Comparison of ENCODE assay signal across 11 cellular contexts in genomic region chr10:44517635-44518034, GRCh38.
DNase-seq lines count a peak whose midpoint lies in the region; TF ChIP-seq lines count a peak whose summit lies in the region.
"Had no signal": no experiment of that assay in that cellular context is flagged by ENCODE, and none has a peak within 500 bp of the region (broad histone marks: within the 10 kb centered on the region; RNA-seq: fewer than 3 reads in every experiment).

No MANE protein-coding gene starts in this region.

- H3K36me3 Mint-ChIP-seq in activated naive CD4-positive, alpha-beta T cell treated with anti-CD3 and anti-CD28 coated beads, Interleukin-2, amount 10 ng/mL, durations not matched to agents 7 days and 5 days, result no peaks in the 10 kb centered on the region

- H3K9me3 Mint-ChIP-seq in activated naive CD4-positive, alpha-beta T cell treated with anti-CD3 and anti-CD28 coated beads, Interleukin-2, amount 10 ng/mL, durations not matched to agents 7 days and 5 days, result peaks cover 1% of the 10 kb centered on the region

- H3K27ac ChIP-seq in HL-60 (replicated peaks), result no peak overlapping the region
- no peak overlapping the region for H3K27ac ChIP-seq in WERI-Rb-1
- no peak overlapping the region for H3K27ac ChIP-seq in prostate gland
- H3K27ac ChIP-seq: lower lobe of right lung, right lobe of liver had no signal

- intact Hi-C loops in prostate gland (cut with DNase I), result no loop called here

- H3K9me3 ChIP-seq in WERI-Rb-1 (ENCODE audit: severe bottlenecking) (no peaks in the 10 kb centered on the region), prostate gland (no peaks in the 10 kb centered on the region)
- H3K9me3 ChIP-seq: lower lobe of right lung, right lobe of liver had no signal

- no peak for TF ChIP-seq POLR2A in prostate gland (IDR thresholded peaks at IDR 0.05)

- 89% methylated on average over 7 of the region's 7 CpGs for WGBS in prostate gland

- CTCF ChIA-PET in activated naive CD4-positive, alpha-beta T cell treated with anti-CD3 and anti-CD28 coated beads, Interleukin-2, amount 10 ng/mL, durations not matched to agents 7 days and 5 days (lab: Charles Lee), result interaction anchor here (1.4 kb wide), 1 partner anchor 9 kb away, joined by 4 read pairs; no protein-coding TSS in a partner anchor

- H3K27me3 Mint-ChIP-seq in activated naive CD4-positive, alpha-beta T cell treated with anti-CD3 and anti-CD28 coated beads, Interleukin-2, amount 10 ng/mL, durations not matched to agents 7 days and 5 days, result no peaks in the 10 kb centered on the region

- peak; percentile 29 for TF ChIP-seq CTCF in HL-60 (IDR thresholded peaks at IDR 0.05; ENCODE audit: insufficient read depth, low read length)
- peak; percentile 64 for TF ChIP-seq CTCF in WERI-Rb-1 (IDR thresholded peaks at IDR 0.05; ENCODE audit: low read depth, low read length)
- TF ChIP-seq CTCF in retinal pigment epithelial cell (conservative IDR thresholded peaks at IDR 0.05; ENCODE audit: low read depth, low read length), result peak; percentile 19
- TF ChIP-seq CTCF in prostate gland (IDR thresholded peaks at IDR 0.05), result no peak

- H3K4me1 Mint-ChIP-seq in activated naive CD4-positive, alpha-beta T cell treated with anti-CD3 and anti-CD28 coated beads, Interleukin-2, amount 10 ng/mL, durations not matched to agents 7 days and 5 days, result no peaks in the 10 kb centered on the region

- H3K4me1 ChIP-seq in prostate gland (replicated peaks), result no peaks in the 10 kb centered on the region
- H3K4me1 ChIP-seq: lower lobe of right lung, right lobe of liver had no signal

- H3K36me3 ChIP-seq in WERI-Rb-1 (no peaks in the 10 kb centered on the region), prostate gland (no peaks in the 10 kb centered on the region)
- H3K36me3 ChIP-seq: lower lobe of right lung, right lobe of liver had no signal

- peak; percentile 6 for DNase-seq in activated CD4-positive, alpha-beta T cell treated with anti-CD3 and anti-CD28 coated beads for 48 hours
- DNase-seq in activated CD4-positive, alpha-beta T cell treated with anti-CD3 and anti-CD28 coated beads, Interleukin-2, amount 50 U/mL, for 1 hour, result no peak
- no peak for DNase-seq in HL-60 (ENCODE audit: low read depth in 1 of 2, low spot score in 1 of 2)
- DNase-seq in WERI-Rb-1, result peak; percentile 17
- no peak for DNase-seq in retinal pigment epithelial cell (ENCODE audit: low read depth)
- no peak for DNase-seq in GDM1 (lab: John Stamatoyannopoulos, UW)
- no peak for DNase-seq in prostate gland (ENCODE audit: low spot score)
- DNase-seq in activated naive CD4-positive, alpha-beta T cell treated with anti-CD3 and anti-CD28 coated beads, Interleukin-2, amount 10 ng/mL, durations not matched to agents 7 days and 5 days, result no peak
- DNase-seq: lower lobe of right lung; NK-92 treated with Interleukin-12 subunit alpha and Interleukin-12 subunit beta, amount 100 ng/mL, for 24 hours; right lobe of liver had no signal

- H3K27ac Mint-ChIP-seq in activated naive CD4-positive, alpha-beta T cell treated with anti-CD3 and anti-CD28 coated beads, Interleukin-2, amount 10 ng/mL, durations not matched to agents 7 days and 5 days, result no peak overlapping the region

- H3K4me3 ChIP-seq in HL-60 (replicated peaks; ENCODE audit: insufficient read depth, low read length) (no peak overlapping the region), WERI-Rb-1 (ENCODE audit: low read depth, low read length) (no peak overlapping the region), retinal pigment epithelial cell (ENCODE audit: low read length) (no peak overlapping the region), prostate gland (no peak overlapping the region)
- H3K4me3 ChIP-seq: lower lobe of right lung, right lobe of liver had no signal

- no peaks in the 10 kb centered on the region for H3K27me3 ChIP-seq in HL-60 (ENCODE audit: insufficient read depth, poor library complexity, severe bottlenecking)
- peaks cover 73% of the 10 kb centered on the region for H3K27me3 ChIP-seq in WERI-Rb-1 (ENCODE audit: insufficient read depth, low read depth, severe bottlenecking)
- no peaks in the 10 kb centered on the region for H3K27me3 ChIP-seq in prostate gland (replicated peaks; ENCODE audit: insufficient read depth)
- H3K27me3 ChIP-seq: right lobe of liver had no signal

- no peak overlapping the region for H3K4me3 Mint-ChIP-seq in activated naive CD4-positive, alpha-beta T cell treated with anti-CD3 and anti-CD28 coated beads, Interleukin-2, amount 10 ng/mL, durations not matched to agents 7 days and 5 days

Comparison
In these comparisons a context has a peak if more than half of its experiments do, and no peak if none do; other contexts are left out.
1. DNase-seq: peak in activated CD4-positive, alpha-beta T cell treated with anti-CD3 and anti-CD28 coated beads for 48 hours (single experiment) and WERI-Rb-1 (single experiment); none in activated CD4-positive, alpha-beta T cell treated with anti-CD3 and anti-CD28 coated beads, Interleukin-2, amount 50 U/mL, for 1 hour (single experiment), HL-60 (0 of 2), retinal pigment epithelial cell (single experiment), GDM1 (single experiment), prostate gland (single experiment) and activated naive CD4-positive, alpha-beta T cell treated with anti-CD3 and anti-CD28 coated beads, Interleukin-2, amount 10 ng/mL, durations not matched to agents 7 days and 5 days (single experiment).
2. CTCF ChIP-seq: peak in HL-60 (single experiment), WERI-Rb-1 (single experiment) and retinal pigment epithelial cell (single experiment); none in prostate gland (0 of 4).